ENCODE assay signal across 26 cellular contexts in the genomic region with DNA sequence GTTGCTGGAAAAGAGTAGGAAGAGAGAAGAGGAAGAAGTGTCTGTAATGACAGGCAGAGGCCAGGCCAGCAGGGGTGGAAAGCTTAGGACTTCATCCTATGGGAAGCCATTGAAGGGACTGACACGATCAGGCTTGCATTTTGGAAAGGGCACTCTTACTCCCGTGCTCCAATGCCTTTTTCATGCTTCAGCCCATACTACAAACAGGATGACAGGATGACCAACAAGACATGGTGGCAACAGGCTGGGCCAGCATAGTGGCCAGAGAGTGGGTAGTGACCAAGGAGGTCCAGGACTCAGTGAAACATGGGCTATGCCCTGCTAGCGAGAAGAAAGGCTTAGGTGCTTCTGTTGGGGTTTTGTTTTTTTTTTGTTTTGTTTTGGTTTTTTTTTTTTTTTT. TPM values are rescaled to one million over a fixed set of nuclear protein-coding genes. Genes with fewer than 3 reads are reported as not detected.
DNase-seq lines count a peak whose midpoint lies in the region; FAIRE-seq and TF ChIP-seq lines count a peak whose summit lies in the region.
"Had no signal": no experiment of that assay in that cellular context is flagged by ENCODE, and none has a peak within 500 bp of the region (broad histone marks: within the 10 kb centered on the region; RNA-seq: fewer than 3 reads in every experiment).

No MANE protein-coding gene starts in this region.

- no peak overlapping the region for H3K9ac ChIP-seq in endodermal cell (ENCODE audit: extremely low read depth, low read length, poor library complexity, severe bottlenecking)

- TF ChIP-seq POLR2A in stomach (IDR thresholded peaks at IDR 0.05): no peak

- FAIRE-seq in RCC 7860 (lab: Jason Lieb, UNC): no peak
- FAIRE-seq: D721Med had no signal

- H3K27me3 Mint-ChIP-seq in T-helper 2 cell treated with Interferon-gamma antibody and Interleukin-4, amounts not matched to agents 5 μg/mL and 100 μg/mL, for 36 hours (ENCODE audit: low read depth): peaks cover 60% of the 10 kb centered on the region
- H3K27me3 Mint-ChIP-seq in Calu3 (ENCODE audit: unreplicated experiment) (no peaks in the 10 kb centered on the region), endodermal cell (ENCODE audit: insufficient read depth) (peaks cover 7% of the 10 kb centered on the region), nephron progenitor cell (ENCODE audit: low read depth, poor library complexity) (peaks cover 14% of the 10 kb centered on the region)

- H3K4me3 ChIP-seq in endodermal cell (ENCODE audit: low read length): no peak overlapping the region
- H3K4me3 ChIP-seq in BE2C (ENCODE audit: low read depth, low read length): no peak overlapping the region
- no peak overlapping the region for H3K4me3 ChIP-seq in stomach
- H3K4me3 ChIP-seq: ascending aorta, dorsolateral prefrontal cortex, tibial nerve had no signal

- BruUV-seq in Calu3 (replicated peaks; lab: Mats Ljungman, UMichigan): no TSS peak

- peaks cover 9% of the 10 kb centered on the region for H3K4me1 Mint-ChIP-seq in T-helper 2 cell treated with Interferon-gamma antibody and Interleukin-4, amounts not matched to agents 5 μg/mL and 100 μg/mL, for 36 hours (ENCODE audit: low read depth)
- peaks cover 23% of the 10 kb centered on the region for H3K4me1 Mint-ChIP-seq in Calu3 (ENCODE audit: low read depth, unreplicated experiment)
- peaks cover 12% of the 10 kb centered on the region for H3K4me1 Mint-ChIP-seq in endodermal cell
- peaks cover 35% of the 10 kb centered on the region for H3K4me1 Mint-ChIP-seq in nephron progenitor cell

- H3K9me3 ChIP-seq in endodermal cell (ENCODE audit: control insufficient read depth, low read length) (no peaks in the 10 kb centered on the region), BE2C (no peaks in the 10 kb centered on the region), stomach (no peaks in the 10 kb centered on the region)
- H3K9me3 ChIP-seq: ascending aorta, heart right ventricle, spleen, tibial nerve had no signal

- peak overlapping the region; percentile 13 for H3K4me3 Mint-ChIP-seq in T-helper 2 cell treated with Interferon-gamma antibody and Interleukin-4, amounts not matched to agents 5 μg/mL and 100 μg/mL, for 36 hours
- H3K4me3 Mint-ChIP-seq in Calu3 (ENCODE audit: low read depth, unreplicated experiment): no peak overlapping the region
- no peak overlapping the region for H3K4me3 Mint-ChIP-seq in endodermal cell
- H3K4me3 Mint-ChIP-seq in nephron progenitor cell: peak overlapping the region; percentile 26

- H3K27ac Mint-ChIP-seq in T-helper 2 cell treated with Interferon-gamma antibody and Interleukin-4, amounts not matched to agents 5 μg/mL and 100 μg/mL, for 36 hours: no peak overlapping the region
- H3K27ac Mint-ChIP-seq in Calu3 (ENCODE audit: unreplicated experiment) (peak overlapping the region; percentile 42), endodermal cell (no peak overlapping the region), nephron progenitor cell (no peak overlapping the region)

- H3K27me3 ChIP-seq in endodermal cell (ENCODE audit: control insufficient read depth, insufficient read depth, low read length, poor library complexity, severe bottlenecking) (no peaks in the 10 kb centered on the region), BE2C (no peaks in the 10 kb centered on the region), stomach (no peaks in the 10 kb centered on the region)
- H3K27me3 ChIP-seq: ascending aorta, dorsolateral prefrontal cortex, heart right ventricle, spleen, tibial nerve had no signal

- H3K36me3 ChIP-seq in endodermal cell (ENCODE audit: control insufficient read depth, insufficient read depth, low read length) (no peaks in the 10 kb centered on the region), BE2C (no peaks in the 10 kb centered on the region), stomach (no peaks in the 10 kb centered on the region)
- H3K36me3 ChIP-seq: ascending aorta, heart right ventricle, spleen, tibial nerve had no signal

- H3K9me3 Mint-ChIP-seq in T-helper 2 cell treated with Interferon-gamma antibody and Interleukin-4, amounts not matched to agents 5 μg/mL and 100 μg/mL, for 36 hours: peaks cover 5% of the 10 kb centered on the region
- peaks cover 9% of the 10 kb centered on the region for H3K9me3 Mint-ChIP-seq in Calu3 (ENCODE audit: low read depth, unreplicated experiment)
- H3K9me3 Mint-ChIP-seq in endodermal cell: no peaks in the 10 kb centered on the region
- H3K9me3 Mint-ChIP-seq in nephron progenitor cell: peaks cover 9% of the 10 kb centered on the region

- no peak overlapping the region for H3K27ac ChIP-seq in endodermal cell (ENCODE audit: low read depth, low read length)
- H3K27ac ChIP-seq in stomach: peak overlapping the region in 2 of 5 donors; percentile 97 to 100

- no peak for DNase-seq in T-helper 2 cell treated with Interferon-gamma antibody and Interleukin-4, amounts not matched to agents 5 μg/mL and 100 μg/mL, for 36 hours (ENCODE audit: low spot score)
- DNase-seq in T-helper 2 cell (no peak), Calu3 (no peak), endodermal cell (peak; percentile 35), nephron progenitor cell (no peak), RCC 7860 (ENCODE audit: low spot score) (no peak), BE2C (no peak), stomach (no peak)
- DNase-seq: 8988T; activated CD4-positive, alpha-beta T cell treated with anti-CD3 and anti-CD28 coated beads for 48 hours; activated CD8-positive, alpha-beta memory T cell treated with anti-CD3 and anti-CD28 coated beads, Interleukin-2, amount 50 U/mL, for 4 hours; dorsolateral prefrontal cortex; EL; heart right ventricle; NCI-H1092; NCI-H1930; NCI-H226; PC-3; retina; SHP77 treated with DMSO at 0.1 percent for 48 hours; spleen; stimulated activated CD4-positive, alpha-beta T cell treated with anti-CD3 and anti-CD28 coated beads, Interleukin-4, amount 100 ng/mL, for 1 hour; SW 1271 had no signal

- H3K4me1 ChIP-seq in endodermal cell (ENCODE audit: control insufficient read depth, insufficient read depth, low read length) (peaks cover under 1% of the 10 kb centered on the region), BE2C (no peaks in the 10 kb centered on the region), stomach (peaks cover 8 to 25% (median 19%) of the 10 kb centered on the region in 4 donors)

- CTCF ChIA-PET in Calu3 (lab: Charles Lee): no interaction called here

- TF ChIP-seq EP300 in stomach (IDR thresholded peaks at IDR 0.05): no peak

- peaks cover 3% of the 10 kb centered on the region for H3K36me3 Mint-ChIP-seq in T-helper 2 cell treated with Interferon-gamma antibody and Interleukin-4, amounts not matched to agents 5 μg/mL and 100 μg/mL, for 36 hours (ENCODE audit: low read depth)
- H3K36me3 Mint-ChIP-seq in Calu3 (ENCODE audit: insufficient read depth, unreplicated experiment) (peaks cover 31% of the 10 kb centered on the region), endodermal cell (ENCODE audit: low read depth) (no peaks in the 10 kb centered on the region), nephron progenitor cell (ENCODE audit: low read depth) (peaks cover 34% of the 10 kb centered on the region)

- 90% methylated on average over 3 of the region's 3 CpGs; no CpG with 5 or more reads in 1 of the 2 experiments for WGBS in endodermal cell (ENCODE audit: insufficient coverage in 1 of 2, insufficient read length in 1 of 2), 2 experiments
- 94 to 100% (median 97%) methylated on average over 3 of the region's 3 CpGs for whole genome bisulfite sequencing in stomach, 5 donors

- no peak for TF ChIP-seq CTCF in Calu3 (IDR thresholded peaks at IDR 0.05; ENCODE audit: unreplicated experiment)
- no peak for TF ChIP-seq CTCF in endodermal cell (conservative IDR thresholded peaks at IDR 0.05)
- TF ChIP-seq CTCF in nephron progenitor cell (IDR thresholded peaks at IDR 0.05): no peak
- no peak for TF ChIP-seq CTCF in BE2C (IDR thresholded peaks at IDR 0.05; ENCODE audit: low read depth, low read length)
- TF ChIP-seq CTCF in stomach (IDR thresholded peaks at IDR 0.05): no peak

- intact Hi-C loops in Calu3 (cut with micrococcal nuclease; ENCODE audit: unreplicated experiment): no loop called here
- intact Hi-C loops in stomach (cut with DNase I; ENCODE audit: low total_unique reads): no loop called here

RNA-seq across cellular contexts. Expression of a gene that starts 2.6 kb away (rescaled TPM):
- total RNA-seq in Calu3 (2022) (49.9 and 56.6 TPM in 2 replicates), endodermal cell (10 to 100 TPM; 20.7 to 28.2 TPM), stomach (100 to 1,000 TPM in 2 of 5 donors, 10 to 100 TPM in 3; 46.4 to 113 (median 79.1) TPM)
- 38.0 TPM for polyA plus RNA-seq in endodermal cell (2013, experiment 1 of 2)
- polyA plus RNA-seq in endodermal cell (2013, experiment 2 of 2): 38.5 TPM
- 4.2 TPM for polyA plus RNA-seq in BE2C (2012; ENCODE audit: insufficient read depth, insufficient read length, low read depth)
- polyA plus RNA-seq in stomach: 10 to 100 TPM; 13.0 to 45.1 (median 13.5) TPM

Comparison
In these comparisons a context has a peak if more than half of its experiments do, and no peak if none do; other contexts are left out.
1. H3K4me3 Mint-ChIP-seq: peak in T-helper 2 cell treated with Interferon-gamma antibody and Interleukin-4, amounts not matched to agents 5 μg/mL and 100 μg/mL, for 36 hours (single experiment) and nephron progenitor cell (single experiment); none in Calu3 (single experiment) and endodermal cell (single experiment).